In genomic region chr4:98448923-98449322, GRCh38 we compare ENCODE assay signal across 11 cellular contexts.
DNase-seq lines count a peak whose midpoint lies in the region; ATAC-seq and TF ChIP-seq lines count a peak whose summit lies in the region.
"Had no signal": no experiment of that assay in that cellular context is flagged by ENCODE, and none has a peak within 500 bp of the region (broad histone marks: within the 10 kb centered on the region; RNA-seq: fewer than 3 reads in every experiment).

No MANE protein-coding gene starts in this region.

- no peaks in the 10 kb centered on the region for H4K20me1 ChIP-seq in neural progenitor cell (ENCODE audit: low read depth)

- peaks cover 7% of the 10 kb centered on the region for H3K9me3 Mint-ChIP-seq in activated naive CD8-positive, alpha-beta T cell treated with anti-CD3 and anti-CD28 coated beads, Interleukin-2, amount 10 ng/mL, durations not matched to agents 7 days and 5 days
- H3K9me3 Mint-ChIP-seq in activated naive CD8-positive, alpha-beta T cell treated with anti-CD3 and anti-CD28 coated beads, Interleukin-2, amount 50 U/mL, for 24 hours: peaks cover 8% of the 10 kb centered on the region
- peaks cover 8% of the 10 kb centered on the region for H3K9me3 Mint-ChIP-seq in neural progenitor cell

- no peak overlapping the region for H3K4me2 ChIP-seq in neural progenitor cell

- H3K4me1 ChIP-seq in transverse colon (peaks cover 0 to 5% (median 0%) of the 10 kb centered on the region in 4 donors), neural progenitor cell (no peaks in the 10 kb centered on the region)

- no peaks in the 10 kb centered on the region for H3K27me3 Mint-ChIP-seq in activated naive CD8-positive, alpha-beta T cell treated with anti-CD3 and anti-CD28 coated beads, Interleukin-2, amount 10 ng/mL, durations not matched to agents 7 days and 5 days
- H3K27me3 Mint-ChIP-seq in activated naive CD8-positive, alpha-beta T cell treated with anti-CD3 and anti-CD28 coated beads, Interleukin-2, amount 50 U/mL, for 24 hours: no peaks in the 10 kb centered on the region
- peaks cover 2% of the 10 kb centered on the region for H3K27me3 Mint-ChIP-seq in neural progenitor cell (ENCODE audit: insufficient read depth, low read depth)

- TF ChIP-seq EP300 in transverse colon (IDR thresholded peaks at IDR 0.05; ENCODE audit: low read depth): no peak

- no peaks in the 10 kb centered on the region for H3F3A ChIP-seq in neural progenitor cell (ENCODE audit: low read depth)

- TF ChIP-seq CTCF in transverse colon (IDR thresholded peaks at IDR 0.05) (no peak), neural progenitor cell (IDR thresholded peaks at IDR 0.05) (no peak)

- H3K36me3 ChIP-seq in transverse colon (no peaks in the 10 kb centered on the region), neural progenitor cell (no peaks in the 10 kb centered on the region)

- no peak overlapping the region for H3K4me3 ChIP-seq in transverse colon
- no peak overlapping the region for H3K4me3 ChIP-seq in neural progenitor cell

- ATAC-seq in activated naive CD8-positive, alpha-beta T cell treated with anti-CD3 and anti-CD28 coated beads, Interleukin-2, amount 10 ng/mL, durations not matched to agents 7 days and 5 days (ENCODE audit: low read depth): peak; percentile 52
- ATAC-seq in activated naive CD8-positive, alpha-beta T cell treated with anti-CD3 and anti-CD28 coated beads, Interleukin-2, amount 50 U/mL, for 24 hours: no peak
- ATAC-seq in HG03175 (IDR thresholded peaks at IDR 0.05; ENCODE audit: unreplicated experiment): peak; percentile 31
- no peak for ATAC-seq in HG02870 (IDR thresholded peaks at IDR 0.05; ENCODE audit: unreplicated experiment)

- no peak overlapping the region for H3K9ac ChIP-seq in neural progenitor cell

- TF ChIP-seq POLR2A in transverse colon (IDR thresholded peaks at IDR 0.05): no peak

- in situ Hi-C loops in transverse colon (cut with MboI; ENCODE audit: low pct_ligation_motif_present in 1 of 4, low pct_unique_long_range_greater_than_20kb in 1 of 4, low sequenced_read_pairs in 3 of 4): no loop called here

- POLR2A ChIA-PET in activated naive CD8-positive, alpha-beta T cell treated with anti-CD3 and anti-CD28 coated beads, Interleukin-2, amount 10 ng/mL, durations not matched to agents 7 days and 5 days (lab: Charles Lee): interaction anchor here (1.0 to 4.7 kb wide), 3 partner anchors 10 to 188 kb away, joined by 3 to 27 read pairs (median 3); partner anchors contain the start of gene RAP1GDS1

- no peak overlapping the region for H2AFZ ChIP-seq in neural progenitor cell (replicated peaks)

- peaks cover 39% of the 10 kb centered on the region for H3K4me1 Mint-ChIP-seq in activated naive CD8-positive, alpha-beta T cell treated with anti-CD3 and anti-CD28 coated beads, Interleukin-2, amount 10 ng/mL, durations not matched to agents 7 days and 5 days
- peaks cover 40% of the 10 kb centered on the region for H3K4me1 Mint-ChIP-seq in activated naive CD8-positive, alpha-beta T cell treated with anti-CD3 and anti-CD28 coated beads, Interleukin-2, amount 50 U/mL, for 24 hours
- no peaks in the 10 kb centered on the region for H3K4me1 Mint-ChIP-seq in neural progenitor cell

- intact Hi-C loops in transverse colon (cut with DNase I; ENCODE audit: low total_unique reads): no loop called here

- H3K4me3 Mint-ChIP-seq in activated naive CD8-positive, alpha-beta T cell treated with anti-CD3 and anti-CD28 coated beads, Interleukin-2, amount 10 ng/mL, durations not matched to agents 7 days and 5 days: peak overlapping the region; percentile 34
- no peak overlapping the region for H3K4me3 Mint-ChIP-seq in activated naive CD8-positive, alpha-beta T cell treated with anti-CD3 and anti-CD28 coated beads, Interleukin-2, amount 50 U/mL, for 24 hours
- no peak overlapping the region for H3K4me3 Mint-ChIP-seq in neural progenitor cell
- H3K4me3 Mint-ChIP-seq: CD14-positive monocyte had no signal

- H3K9me3 ChIP-seq in transverse colon (no peaks in the 10 kb centered on the region), neural progenitor cell (ENCODE audit: low read depth) (no peaks in the 10 kb centered on the region)

- H3K27ac Mint-ChIP-seq in activated naive CD8-positive, alpha-beta T cell treated with anti-CD3 and anti-CD28 coated beads, Interleukin-2, amount 10 ng/mL, durations not matched to agents 7 days and 5 days: peak overlapping the region; percentile 28
- no peak overlapping the region for H3K27ac Mint-ChIP-seq in activated naive CD8-positive, alpha-beta T cell treated with anti-CD3 and anti-CD28 coated beads, Interleukin-2, amount 50 U/mL, for 24 hours
- no peak overlapping the region for H3K27ac Mint-ChIP-seq in neural progenitor cell
- H3K27ac Mint-ChIP-seq: CD14-positive monocyte had no signal

- H3K79me2 ChIP-seq in neural progenitor cell (ENCODE audit: low read depth): no peaks in the 10 kb centered on the region

- no peak for DNase-seq in activated naive CD8-positive, alpha-beta T cell treated with anti-CD3 and anti-CD28 coated beads, Interleukin-2, amount 10 ng/mL, durations not matched to agents 7 days and 5 days
- DNase-seq in activated naive CD8-positive, alpha-beta T cell treated with anti-CD3 and anti-CD28 coated beads, Interleukin-2, amount 50 U/mL, for 24 hours: no peak
- DNase-seq in activated T-helper 1 cell treated with Interleukin-2 at 50 U/mL for 16 hours (ENCODE audit: low read depth): peak; percentile 5
- DNase-seq in transverse colon: peak; percentile 33
- DNase-seq in NCI-H2227 (lab: John Stamatoyannopoulos, UW; ENCODE audit: unreplicated experiment): no peak
- DNase-seq in neural progenitor cell (ENCODE audit: low spot score): no peak
- DNase-seq: activated CD8-positive, alpha-beta memory T cell treated with anti-CD3 and anti-CD28 coated beads, Interleukin-2, amount 50 U/mL, for 4 hours; NCI-H1417 treated with DMSO at 0.1 percent for 48 hours had no signal

- peaks cover 28% of the 10 kb centered on the region for H3K36me3 Mint-ChIP-seq in activated naive CD8-positive, alpha-beta T cell treated with anti-CD3 and anti-CD28 coated beads, Interleukin-2, amount 10 ng/mL, durations not matched to agents 7 days and 5 days
- peaks cover 6% of the 10 kb centered on the region for H3K36me3 Mint-ChIP-seq in activated naive CD8-positive, alpha-beta T cell treated with anti-CD3 and anti-CD28 coated beads, Interleukin-2, amount 50 U/mL, for 24 hours (ENCODE audit: low read depth)
- peaks cover 2% of the 10 kb centered on the region for H3K36me3 Mint-ChIP-seq in neural progenitor cell

- H3K27ac ChIP-seq in transverse colon: no peak overlapping the region
- no peak overlapping the region for H3K27ac ChIP-seq in neural progenitor cell

- no peaks in the 10 kb centered on the region for H3K27me3 ChIP-seq in transverse colon
- no peaks in the 10 kb centered on the region for H3K27me3 ChIP-seq in neural progenitor cell

Comparison
In these comparisons a context has a peak if more than half of its experiments do, and no peak if none do; other contexts are left out.
1. ATAC-seq: peak in activated naive CD8-positive, alpha-beta T cell treated with anti-CD3 and anti-CD28 coated beads, Interleukin-2, amount 10 ng/mL, durations not matched to agents 7 days and 5 days (single experiment) and HG03175 (single experiment); none in activated naive CD8-positive, alpha-beta T cell treated with anti-CD3 and anti-CD28 coated beads, Interleukin-2, amount 50 U/mL, for 24 hours (single experiment) and HG02870 (single experiment).
2. DNase-seq: peak in activated T-helper 1 cell treated with Interleukin-2 at 50 U/mL for 16 hours (single experiment) and transverse colon (single experiment); none in activated naive CD8-positive, alpha-beta T cell treated with anti-CD3 and anti-CD28 coated beads, Interleukin-2, amount 10 ng/mL, durations not matched to agents 7 days and 5 days (single experiment), activated naive CD8-positive, alpha-beta T cell treated with anti-CD3 and anti-CD28 coated beads, Interleukin-2, amount 50 U/mL, for 24 hours (single experiment), NCI-H2227 (single experiment) and neural progenitor cell (single experiment).